Comparison of ENCODE assay signal across 8 cellular contexts in the genomic region with DNA sequence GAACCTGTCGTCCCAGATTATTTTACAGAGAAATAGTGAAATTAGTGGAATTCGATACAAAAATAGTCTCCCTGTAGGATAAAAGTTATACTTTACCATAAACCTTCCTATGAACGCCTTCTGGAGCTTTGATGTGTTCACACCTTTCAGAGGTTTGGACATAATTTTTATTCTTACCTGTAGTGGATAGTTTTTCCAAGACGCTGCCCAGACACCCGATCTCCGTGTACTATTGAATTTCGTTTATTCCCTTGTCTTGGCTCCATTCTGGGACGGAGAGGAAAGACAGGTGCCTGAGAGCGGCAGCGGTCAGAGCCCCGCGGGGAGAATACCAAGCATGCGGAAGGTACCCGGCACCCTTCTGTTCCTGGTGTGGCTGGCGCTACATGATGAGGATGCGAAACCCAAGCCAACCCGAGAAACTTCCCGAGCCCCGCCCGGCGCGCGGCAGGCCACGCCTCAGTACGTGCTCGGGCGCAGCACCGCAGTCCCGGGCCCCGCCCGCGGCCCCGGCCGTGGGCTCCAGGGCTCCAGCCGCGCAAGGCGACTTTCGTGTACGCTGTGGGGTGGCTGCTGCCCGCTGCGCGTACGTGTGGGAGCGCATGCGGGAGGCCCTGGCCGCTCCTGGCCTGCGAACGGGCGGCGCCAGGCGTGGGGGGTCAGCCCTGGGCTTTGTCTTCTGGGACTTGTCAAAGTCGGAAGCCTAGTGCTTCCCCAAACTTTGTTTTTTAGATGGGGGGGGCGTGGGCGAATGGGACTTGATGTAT. TPM values are rescaled to one million over a fixed set of nuclear protein-coding genes. Genes with fewer than 3 reads are reported as not detected.
DNase-seq lines count a peak whose midpoint lies in the region; ATAC-seq and TF ChIP-seq lines count a peak whose summit lies in the region.

No MANE protein-coding gene starts in this region.

- peak overlapping the region; percentile 20 for H3K4me3 ChIP-seq in astrocyte of the cerebellum (ENCODE audit: low read depth, low read length)
- no peak overlapping the region for H3K4me3 ChIP-seq in hepatocyte

- H3K27me3 ChIP-seq in hepatocyte, result no peaks in the 10 kb centered on the region

- H3K36me3 ChIP-seq in hepatocyte (replicated peaks; ENCODE audit: insufficient read depth, low read depth), result no peaks in the 10 kb centered on the region

- TF ChIP-seq CTCF in astrocyte of the cerebellum (IDR thresholded peaks at IDR 0.05; ENCODE audit: low read depth, low read length, missing control alignments) (no peak), hepatocyte (IDR thresholded peaks at IDR 0.05; ENCODE audit: poor library complexity) (no peak)

- in situ Hi-C loops in KBM-7 (cut with MboI; ENCODE audit: low pct_unique_long_range_greater_than_20kb, low sequenced_read_pairs), result no loop called here
- in situ Hi-C loops in astrocyte of the cerebellum (cut with HindIII; ENCODE audit: low sequenced_read_pairs), result no loop called here

- H3K4me2 ChIP-seq in hepatocyte, result no peak overlapping the region

- peaks cover 49% of the 10 kb centered on the region for H3K4me1 Mint-ChIP-seq in T-helper 1 cell treated with Interleukin-12 subunit alpha and Interleukin-12 subunit beta and Interleukin-4 antibody, amounts not matched to agents 30 μg/mL and 1 μg/mL, for 36 hours (ENCODE audit: low read depth)

- no peak overlapping the region for H2AFZ ChIP-seq in hepatocyte

- 99% methylated on average over 45 of the region's 54 CpGs for WGBS in hepatocyte (ENCODE audit: low lambda C conversion rate, missing lambda C conversion rate)

- peak overlapping the region; percentile 94 for H3K4me3 Mint-ChIP-seq in T-helper 1 cell treated with Interleukin-12 subunit alpha and Interleukin-12 subunit beta and Interleukin-4 antibody, amounts not matched to agents 30 μg/mL and 1 μg/mL, for 36 hours

- DNase-seq in DMS114 treated with DMSO at 0.1 percent for 48 hours (lab: John Stamatoyannopoulos, UW; ENCODE audit: unreplicated experiment), result peak; percentile 61
- peak; percentile 90 for DNase-seq in KBM-7
- DNase-seq in astrocyte of the cerebellum (ENCODE audit: low read depth), result peak; percentile 24
- DNase-seq in hepatocyte (ENCODE audit: low spot score), result peak; percentile 15
- DNase-seq in sciatic nerve (ENCODE audit: low spot score), result peak; percentile 90
- DNase-seq in GOT3 (lab: John Stamatoyannopoulos, UW), result no peak

- no peaks in the 10 kb centered on the region for H3K9me3 ChIP-seq in hepatocyte (ENCODE audit: low read depth)

- no peaks in the 10 kb centered on the region for H3K4me1 ChIP-seq in hepatocyte (ENCODE audit: insufficient read depth)

- no peaks in the 10 kb centered on the region for H4K20me1 ChIP-seq in hepatocyte (ENCODE audit: insufficient read depth, poor library complexity, severe bottlenecking)

- no peaks in the 10 kb centered on the region for H3K9me2 ChIP-seq in hepatocyte (replicated peaks; ENCODE audit: insufficient read depth)

- intact Hi-C loops in sciatic nerve (cut with DNase I), result no loop called here

- H3K79me2 ChIP-seq in hepatocyte, result no peaks in the 10 kb centered on the region

- H3K27ac ChIP-seq in hepatocyte, result no peak overlapping the region

- H3K9me3 Mint-ChIP-seq in T-helper 1 cell treated with Interleukin-12 subunit alpha and Interleukin-12 subunit beta and Interleukin-4 antibody, amounts not matched to agents 30 μg/mL and 1 μg/mL, for 36 hours, result no peaks in the 10 kb centered on the region

- H3K27me3 Mint-ChIP-seq in T-helper 1 cell treated with Interleukin-12 subunit alpha and Interleukin-12 subunit beta and Interleukin-4 antibody, amounts not matched to agents 30 μg/mL and 1 μg/mL, for 36 hours (ENCODE audit: low read depth), result no peaks in the 10 kb centered on the region

- peak overlapping the region; percentile 95 for H3K27ac Mint-ChIP-seq in T-helper 1 cell treated with Interleukin-12 subunit alpha and Interleukin-12 subunit beta and Interleukin-4 antibody, amounts not matched to agents 30 μg/mL and 1 μg/mL, for 36 hours

- H3K36me3 Mint-ChIP-seq in T-helper 1 cell treated with Interleukin-12 subunit alpha and Interleukin-12 subunit beta and Interleukin-4 antibody, amounts not matched to agents 30 μg/mL and 1 μg/mL, for 36 hours (ENCODE audit: low read depth), result peaks cover 40% of the 10 kb centered on the region

- ATAC-seq in GM21526 (IDR thresholded peaks at IDR 0.05; ENCODE audit: low FRiP score, unreplicated experiment) (peak; percentile 86), sciatic nerve (peak; percentile 96)

RNA-seq across cellular contexts. Expression of gene SNAPC1, which starts 11.3 kb away (rescaled TPM):
- total RNA-seq in hepatocyte (7.7 and 10.5 TPM in 2 replicates), sciatic nerve (5.9 TPM)
- 3.4 and 8.7 TPM in 2 replicates for polyA plus RNA-seq in hepatocyte

RNA-seq across cellular contexts. Expression of gene HIF1A, which starts 55.6 kb away (rescaled TPM):
- total RNA-seq in hepatocyte (219 and 285 TPM in 2 replicates), sciatic nerve (123 TPM)
- 169 and 181 TPM in 2 replicates for polyA plus RNA-seq in hepatocyte
